8 cellular contexts compared by ENCODE assay signal in genomic region chr9:113233146-113233545, GRCh38. TPM values are rescaled to one million over a fixed set of nuclear protein-coding genes. Genes with fewer than 3 reads are reported as not detected.
DNase-seq lines count a peak whose midpoint lies in the region; TF ChIP-seq lines count a peak whose summit lies in the region.

No MANE protein-coding gene starts in this region.

- H3K27me3 ChIP-seq in Karpas-422 (ENCODE audit: low read length) (no peaks in the 10 kb centered on the region), stomach (no peaks in the 10 kb centered on the region)

- H3K4me3 Mint-ChIP-seq in activated CD4-positive, alpha-beta memory T cell treated with anti-CD3 and anti-CD28 coated beads, Interleukin-2, amount 10 ng/mL, durations not matched to agents 7 days and 5 days, result peak overlapping the region; percentile 39
- H3K4me3 Mint-ChIP-seq in activated CD4-positive, alpha-beta memory T cell treated with anti-CD3 and anti-CD28 coated beads for 36 hours, result no peak overlapping the region
- peak overlapping the region; percentile 40 for H3K4me3 Mint-ChIP-seq in endothelial cell (ENCODE audit: unreplicated experiment)

- H3K4me3 ChIP-seq in Karpas-422 (ENCODE audit: low read length) (no peak overlapping the region), stomach (no peak overlapping the region)

- H3K9me3 ChIP-seq in Karpas-422 (ENCODE audit: low read length), result no peaks in the 10 kb centered on the region
- H3K9me3 ChIP-seq in stomach, result no peaks in the 10 kb centered on the region

- no peaks in the 10 kb centered on the region for H3K27me3 Mint-ChIP-seq in activated CD4-positive, alpha-beta memory T cell treated with anti-CD3 and anti-CD28 coated beads, Interleukin-2, amount 10 ng/mL, durations not matched to agents 7 days and 5 days
- no peaks in the 10 kb centered on the region for H3K27me3 Mint-ChIP-seq in activated CD4-positive, alpha-beta memory T cell treated with anti-CD3 and anti-CD28 coated beads for 36 hours
- H3K27me3 Mint-ChIP-seq in endothelial cell (ENCODE audit: unreplicated experiment), result no peaks in the 10 kb centered on the region

- no peak overlapping the region for H2AFZ ChIP-seq in Karpas-422 (ENCODE audit: low read length)

- TF ChIP-seq POLR2A in stomach (IDR thresholded peaks at IDR 0.05), result no peak

- H3K4me2 ChIP-seq in Karpas-422 (ENCODE audit: low read depth, low read length, poor library complexity, severe bottlenecking), result peak overlapping the region; percentile 33

- H3K27ac ChIP-seq in Karpas-422 (ENCODE audit: low read length) (no peak overlapping the region), stomach (peak overlapping the region in 4 of 5 donors; percentile 34 to 67 (median 46))

- no peaks in the 10 kb centered on the region for H3K9me3 Mint-ChIP-seq in activated CD4-positive, alpha-beta memory T cell treated with anti-CD3 and anti-CD28 coated beads, Interleukin-2, amount 10 ng/mL, durations not matched to agents 7 days and 5 days
- H3K9me3 Mint-ChIP-seq in activated CD4-positive, alpha-beta memory T cell treated with anti-CD3 and anti-CD28 coated beads for 36 hours, result no peaks in the 10 kb centered on the region
- H3K9me3 Mint-ChIP-seq in endothelial cell (ENCODE audit: unreplicated experiment), result no peaks in the 10 kb centered on the region

- intact Hi-C loops in activated CD4-positive, alpha-beta memory T cell treated with anti-CD3 and anti-CD28 coated beads for 36 hours (cut with micrococcal nuclease), result no loop called here
- intact Hi-C loops in stomach (cut with DNase I; ENCODE audit: low total_unique reads) (no loop called here), head of caudate nucleus (cut with DNase I) (no loop called here)

- POLR2A ChIA-PET in activated CD4-positive, alpha-beta memory T cell treated with anti-CD3 and anti-CD28 coated beads, Interleukin-2, amount 10 ng/mL, durations not matched to agents 7 days and 5 days (lab: Charles Lee), result interaction anchor here (1.4 to 4.5 kb wide), 2 partner anchors 12 to 284 kb away, joined by 3 to 41 read pairs; partner anchors contain the start of genes FKBP15 and SLC31A1
- POLR2A ChIA-PET in activated CD4-positive, alpha-beta memory T cell treated with anti-CD3 and anti-CD28 coated beads for 36 hours (lab: Charles Lee), result interaction anchor here (1.6 kb wide), 1 partner anchor 28 kb away, joined by 3 read pairs; no protein-coding TSS in a partner anchor

- peaks cover 14% of the 10 kb centered on the region; the same call in 1 of the 2 replicates for H4K20me1 ChIP-seq in Karpas-422 (ENCODE audit: insufficient read depth, low read depth, low read length)

- no peak overlapping the region for H3K9ac ChIP-seq in Karpas-422 (ENCODE audit: low read length)

- TF ChIP-seq CTCF in endothelial cell (IDR thresholded peaks at IDR 0.05; ENCODE audit: unreplicated experiment), result no peak
- no peak for TF ChIP-seq CTCF in stomach (IDR thresholded peaks at IDR 0.05)

- no peak for DNase-seq in activated CD4-positive, alpha-beta memory T cell treated with anti-CD3 and anti-CD28 coated beads, Interleukin-2, amount 10 ng/mL, durations not matched to agents 7 days and 5 days
- no peak for DNase-seq in activated CD4-positive, alpha-beta memory T cell treated with anti-CD3 and anti-CD28 coated beads for 36 hours
- DNase-seq in Karpas-422, result no peak
- no peak for DNase-seq in endothelial cell (ENCODE audit: low spot score)
- DNase-seq in stomach, result no peak
- no peak for DNase-seq in NCI-H1092 treated with DMSO at 0.1 percent for 48 hours (lab: John Stamatoyannopoulos, UW)
- no peak for DNase-seq in head of caudate nucleus
- no peak for DNase-seq in activated CD4-positive, alpha-beta T cell treated with anti-CD3 and anti-CD28 coated beads, Interleukin-2, amount 50 U/mL, for 48 hours

- H3K4me1 Mint-ChIP-seq in activated CD4-positive, alpha-beta memory T cell treated with anti-CD3 and anti-CD28 coated beads, Interleukin-2, amount 10 ng/mL, durations not matched to agents 7 days and 5 days, result peaks cover 22% of the 10 kb centered on the region
- peaks cover 17% of the 10 kb centered on the region for H3K4me1 Mint-ChIP-seq in activated CD4-positive, alpha-beta memory T cell treated with anti-CD3 and anti-CD28 coated beads for 36 hours (ENCODE audit: low read depth)
- peaks cover 29% of the 10 kb centered on the region for H3K4me1 Mint-ChIP-seq in endothelial cell (ENCODE audit: unreplicated experiment)

- no peak for TF ChIP-seq EP300 in stomach (IDR thresholded peaks at IDR 0.05)

- CTCF ChIA-PET in activated CD4-positive, alpha-beta memory T cell treated with anti-CD3 and anti-CD28 coated beads, Interleukin-2, amount 10 ng/mL, durations not matched to agents 7 days and 5 days (lab: Charles Lee), result interaction anchor here (1.6 kb wide), 1 partner anchor 12 kb away, joined by 5 read pairs; the partner anchor contains the start of genes FKBP15 and SLC31A1
- CTCF ChIA-PET in activated CD4-positive, alpha-beta memory T cell treated with anti-CD3 and anti-CD28 coated beads for 36 hours (lab: Charles Lee), result no interaction called here

- H3K9me2 ChIP-seq in Karpas-422 (replicated peaks; ENCODE audit: insufficient read depth, low read length), result no peaks in the 10 kb centered on the region

- no peaks in the 10 kb centered on the region for H3K36me3 Mint-ChIP-seq in activated CD4-positive, alpha-beta memory T cell treated with anti-CD3 and anti-CD28 coated beads, Interleukin-2, amount 10 ng/mL, durations not matched to agents 7 days and 5 days (ENCODE audit: low read depth)
- H3K36me3 Mint-ChIP-seq in activated CD4-positive, alpha-beta memory T cell treated with anti-CD3 and anti-CD28 coated beads for 36 hours, result no peaks in the 10 kb centered on the region
- no peaks in the 10 kb centered on the region for H3K36me3 Mint-ChIP-seq in endothelial cell (ENCODE audit: low read depth, unreplicated experiment)

- peak overlapping the region; percentile 68 for H3K27ac Mint-ChIP-seq in activated CD4-positive, alpha-beta memory T cell treated with anti-CD3 and anti-CD28 coated beads, Interleukin-2, amount 10 ng/mL, durations not matched to agents 7 days and 5 days
- H3K27ac Mint-ChIP-seq in activated CD4-positive, alpha-beta memory T cell treated with anti-CD3 and anti-CD28 coated beads for 36 hours, result no peak overlapping the region
- peak overlapping the region; percentile 94 for H3K27ac Mint-ChIP-seq in endothelial cell (ENCODE audit: unreplicated experiment)

- H3K79me2 ChIP-seq in Karpas-422 (ENCODE audit: low read length), result peaks cover 25% of the 10 kb centered on the region; the same call in 1 of the 2 replicates

- peaks cover 41% of the 10 kb centered on the region for H3K4me1 ChIP-seq in Karpas-422 (ENCODE audit: low read length)
- peaks cover 12 to 40% (median 19%) of the 10 kb centered on the region in 4 donors for H3K4me1 ChIP-seq in stomach

- 14 to 27% (median 20%) methylated on average over 3 of the region's 3 CpGs for WGBS in stomach, 5 donors

- no peaks in the 10 kb centered on the region for H3K36me3 ChIP-seq in Karpas-422 (ENCODE audit: insufficient read depth, low read length)
- H3K36me3 ChIP-seq in stomach, result no peaks in the 10 kb centered on the region

RNA-seq across cellular contexts. Expression of gene SLC31A1, which starts 11.8 kb away (rescaled TPM):
- total RNA-seq in activated CD4-positive, alpha-beta memory T cell treated with anti-CD3 and anti-CD28 coated beads, Interleukin-2, amount 10 ng/mL, durations not matched to agents 7 days and 5 days, result 10 to 100 TPM in 1 of 2 experiments, 1 to 10 TPM in 1; 9.2 to 10.0 TPM
- total RNA-seq in activated CD4-positive, alpha-beta memory T cell treated with anti-CD3 and anti-CD28 coated beads for 36 hours, result 10 to 100 TPM; 12.1 to 12.5 TPM
- 8.7 and 13.5 TPM in 2 replicates for total RNA-seq in Karpas-422 (2014; rRNA removed; shearing (Covaris generic); ENCODE audit: low replicate concordance)
- total RNA-seq in endothelial cell (ENCODE audit: unreplicated experiment) (23.2 TPM), stomach (100 to 1,000 TPM in 1 of 5 donors, 10 to 100 TPM in 4; 11.1 to 106 (median 18.8) TPM)
- polyA plus RNA-seq in stomach, result 1 to 10 TPM; 4.7 to 8.2 (median 4.9) TPM

RNA-seq across cellular contexts. Expression of gene FKBP15, which starts 12.1 kb away (rescaled TPM):
- 10 to 100 TPM; 34.9 to 38.2 TPM for total RNA-seq in activated CD4-positive, alpha-beta memory T cell treated with anti-CD3 and anti-CD28 coated beads, Interleukin-2, amount 10 ng/mL, durations not matched to agents 7 days and 5 days
- total RNA-seq in activated CD4-positive, alpha-beta memory T cell treated with anti-CD3 and anti-CD28 coated beads for 36 hours, result 10 to 100 TPM; 25.8 to 27.7 TPM
- total RNA-seq in Karpas-422 (2014; rRNA removed; shearing (Covaris generic); ENCODE audit: low replicate concordance), result 23.5 and 65.1 TPM in 2 replicates
- total RNA-seq in endothelial cell (ENCODE audit: unreplicated experiment) (30.2 TPM), stomach (10 to 100 TPM; 11.1 to 36.6 (median 23.8) TPM)
- polyA plus RNA-seq in stomach, result 1 to 10 TPM; 5.5 to 9.6 (median 6.0) TPM

RNA-seq across cellular contexts. Expression of gene CDC26, which starts 42.2 kb away (rescaled TPM):
- 10 to 100 TPM; 34.3 to 38.5 TPM for total RNA-seq in activated CD4-positive, alpha-beta memory T cell treated with anti-CD3 and anti-CD28 coated beads, Interleukin-2, amount 10 ng/mL, durations not matched to agents 7 days and 5 days
- 10 to 100 TPM; 49.8 to 50.9 TPM for total RNA-seq in activated CD4-positive, alpha-beta memory T cell treated with anti-CD3 and anti-CD28 coated beads for 36 hours
- 33.4 and 36.0 TPM in 2 replicates for total RNA-seq in Karpas-422 (2014; rRNA removed; shearing (Covaris generic); ENCODE audit: low replicate concordance)
- 27.0 TPM for total RNA-seq in endothelial cell (ENCODE audit: unreplicated experiment)
- 10 to 100 TPM in 4 of 5 donors, 1 to 10 TPM in 1; 7.2 to 46.1 (median 25.4) TPM for total RNA-seq in stomach
- 10 to 100 TPM; 28.2 to 66.4 (median 45.3) TPM for polyA plus RNA-seq in stomach

RNA-seq across cellular contexts. Expression of gene PRPF4, which starts 42.3 kb away (rescaled TPM):
- total RNA-seq in activated CD4-positive, alpha-beta memory T cell treated with anti-CD3 and anti-CD28 coated beads, Interleukin-2, amount 10 ng/mL, durations not matched to agents 7 days and 5 days, result 10 to 100 TPM; 27.7 to 28.2 TPM
- 10 to 100 TPM; 47.6 to 48.7 TPM for total RNA-seq in activated CD4-positive, alpha-beta memory T cell treated with anti-CD3 and anti-CD28 coated beads for 36 hours
- total RNA-seq in Karpas-422 (2014; rRNA removed; shearing (Covaris generic); ENCODE audit: low replicate concordance), result 22.2 and 24.4 TPM in 2 replicates
- total RNA-seq in endothelial cell (ENCODE audit: unreplicated experiment) (20.5 TPM), stomach (10 to 100 TPM in 2 of 5 donors, 1 to 10 TPM in 3; 3.2 to 25.0 (median 9.9) TPM)
- 10 to 100 TPM in 2 of 3 donors, 1 to 10 TPM in 1; 7.8 to 11.4 (median 10.0) TPM for polyA plus RNA-seq in stomach
